Comparison of ENCODE assay signal across 1 cellular context in the genomic region with DNA sequence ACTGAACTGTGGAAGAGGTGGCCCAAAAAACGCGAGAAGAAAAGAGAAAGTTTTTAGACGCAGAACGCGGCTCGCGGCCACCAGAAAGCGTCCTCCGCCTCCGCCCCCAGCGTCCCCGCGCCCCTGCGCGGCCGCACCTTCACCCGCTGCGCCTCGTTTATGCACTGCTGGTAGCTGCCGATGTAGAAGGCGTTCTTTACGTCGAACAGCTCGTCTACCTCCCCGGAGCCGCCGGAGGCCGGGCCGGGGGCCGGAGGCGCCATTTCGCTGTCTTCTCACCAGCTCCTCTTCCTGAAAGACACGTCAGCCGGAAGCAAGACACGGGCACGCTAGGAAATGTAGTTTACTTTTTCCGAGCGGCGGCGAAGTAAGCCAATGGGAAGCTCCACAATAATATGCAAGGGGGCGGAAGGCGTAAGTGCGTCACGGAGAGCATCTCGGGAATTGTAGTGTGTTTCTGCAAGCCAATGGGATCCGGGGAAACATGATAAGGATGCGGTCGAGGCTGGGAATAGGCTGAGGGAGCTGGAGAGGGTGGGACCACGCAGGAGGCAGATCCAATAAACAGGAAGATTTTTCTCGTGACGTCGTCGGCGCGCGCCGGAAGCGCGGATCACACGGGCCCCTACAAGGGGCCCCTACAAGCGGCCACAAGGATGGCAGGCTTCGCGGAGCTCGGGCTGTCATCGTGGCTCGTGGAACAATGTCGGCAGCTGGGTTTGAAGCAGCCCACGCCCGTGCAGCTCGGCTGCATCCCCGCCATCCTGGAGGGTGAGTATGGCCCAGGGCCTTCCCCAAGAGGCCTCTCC.
TF ChIP-seq lines count a peak whose summit lies in the region.

COPE (minus strand) TSS at position 302 of the 809 bp plus-strand sequence; CDS start at position 263, 39 bp downstream.
A gene with protein sequence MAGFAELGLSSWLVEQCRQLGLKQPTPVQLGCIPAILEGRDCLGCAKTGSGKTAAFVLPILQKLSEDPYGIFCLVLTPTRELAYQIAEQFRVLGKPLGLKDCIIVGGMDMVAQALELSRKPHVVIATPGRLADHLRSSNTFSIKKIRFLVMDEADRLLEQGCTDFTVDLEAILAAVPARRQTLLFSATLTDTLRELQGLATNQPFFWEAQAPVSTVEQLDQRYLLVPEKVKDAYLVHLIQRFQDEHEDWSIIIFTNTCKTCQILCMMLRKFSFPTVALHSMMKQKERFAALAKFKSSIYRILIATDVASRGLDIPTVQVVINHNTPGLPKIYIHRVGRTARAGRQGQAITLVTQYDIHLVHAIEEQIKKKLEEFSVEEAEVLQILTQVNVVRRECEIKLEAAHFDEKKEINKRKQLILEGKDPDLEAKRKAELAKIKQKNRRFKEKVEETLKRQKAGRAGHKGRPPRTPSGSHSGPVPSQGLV (plus strand): TSS at position 630 of the 809 bp plus-strand sequence. CDS start 27 bp downstream, at position 657.

TF ChIP-seq in HepG2, 621 proteins besides CTCF, POLR2A, EP300 and RAD21 (continued from another document and continues in another):
- no peak for TF ChIP-seq BRF2 (CRISPR knock-in tag; IDR thresholded peaks at IDR 0.05)
- no peak for TF ChIP-seq ZNF10 (CRISPR knock-in tag; IDR thresholded peaks at IDR 0.05; ENCODE audit: borderline replicate concordance, low read depth)
- TF ChIP-seq, protein P1, sequence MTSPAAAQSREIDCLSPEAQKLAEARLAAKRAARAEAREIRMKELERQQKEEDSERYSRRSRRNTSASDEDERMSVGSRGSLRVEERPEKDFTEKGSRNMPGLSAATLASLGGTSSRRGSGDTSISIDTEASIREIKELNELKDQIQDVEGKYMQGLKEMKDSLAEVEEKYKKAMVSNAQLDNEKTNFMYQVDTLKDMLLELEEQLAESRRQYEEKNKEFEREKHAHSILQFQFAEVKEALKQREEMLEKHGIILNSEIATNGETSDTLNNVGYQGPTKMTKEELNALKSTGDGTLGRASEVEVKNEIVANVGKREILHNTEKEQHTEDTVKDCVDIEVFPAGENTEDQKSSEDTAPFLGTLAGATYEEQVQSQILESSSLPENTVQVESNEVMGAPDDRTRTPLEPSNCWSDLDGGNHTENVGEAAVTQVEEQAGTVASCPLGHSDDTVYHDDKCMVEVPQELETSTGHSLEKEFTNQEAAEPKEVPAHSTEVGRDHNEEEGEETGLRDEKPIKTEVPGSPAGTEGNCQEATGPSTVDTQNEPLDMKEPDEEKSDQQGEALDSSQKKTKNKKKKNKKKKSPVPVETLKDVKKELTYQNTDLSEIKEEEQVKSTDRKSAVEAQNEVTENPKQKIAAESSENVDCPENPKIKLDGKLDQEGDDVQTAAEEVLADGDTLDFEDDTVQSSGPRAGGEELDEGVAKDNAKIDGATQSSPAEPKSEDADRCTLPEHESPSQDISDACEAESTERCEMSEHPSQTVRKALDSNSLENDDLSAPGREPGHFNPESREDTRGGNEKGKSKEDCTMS (CRISPR knock-in tag; conservative IDR thresholded peaks at IDR 0.05): no peak
- TF ChIP-seq, protein P2, sequence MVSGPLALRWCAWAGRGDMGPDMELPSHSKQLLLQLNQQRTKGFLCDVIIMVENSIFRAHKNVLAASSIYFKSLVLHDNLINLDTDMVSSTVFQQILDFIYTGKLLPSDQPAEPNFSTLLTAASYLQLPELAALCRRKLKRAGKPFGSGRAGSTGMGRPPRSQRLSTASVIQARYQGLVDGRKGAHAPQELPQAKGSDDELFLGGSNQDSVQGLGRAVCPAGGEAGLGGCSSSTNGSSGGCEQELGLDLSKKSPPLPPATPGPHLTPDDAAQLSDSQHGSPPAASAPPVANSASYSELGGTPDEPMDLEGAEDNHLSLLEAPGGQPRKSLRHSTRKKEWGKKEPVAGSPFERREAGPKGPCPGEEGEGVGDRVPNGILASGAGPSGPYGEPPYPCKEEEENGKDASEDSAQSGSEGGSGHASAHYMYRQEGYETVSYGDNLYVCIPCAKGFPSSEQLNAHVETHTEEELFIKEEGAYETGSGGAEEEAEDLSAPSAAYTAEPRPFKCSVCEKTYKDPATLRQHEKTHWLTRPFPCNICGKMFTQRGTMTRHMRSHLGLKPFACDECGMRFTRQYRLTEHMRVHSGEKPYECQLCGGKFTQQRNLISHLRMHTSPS (CRISPR knock-in tag; IDR thresholded peaks at IDR 0.05; ENCODE audit: low read depth): no peak
- TF ChIP-seq ATF7-NPFF (CRISPR knock-in tag; IDR thresholded peaks at IDR 0.05; ENCODE audit: low read depth): no peak
- TF ChIP-seq, protein P3, sequence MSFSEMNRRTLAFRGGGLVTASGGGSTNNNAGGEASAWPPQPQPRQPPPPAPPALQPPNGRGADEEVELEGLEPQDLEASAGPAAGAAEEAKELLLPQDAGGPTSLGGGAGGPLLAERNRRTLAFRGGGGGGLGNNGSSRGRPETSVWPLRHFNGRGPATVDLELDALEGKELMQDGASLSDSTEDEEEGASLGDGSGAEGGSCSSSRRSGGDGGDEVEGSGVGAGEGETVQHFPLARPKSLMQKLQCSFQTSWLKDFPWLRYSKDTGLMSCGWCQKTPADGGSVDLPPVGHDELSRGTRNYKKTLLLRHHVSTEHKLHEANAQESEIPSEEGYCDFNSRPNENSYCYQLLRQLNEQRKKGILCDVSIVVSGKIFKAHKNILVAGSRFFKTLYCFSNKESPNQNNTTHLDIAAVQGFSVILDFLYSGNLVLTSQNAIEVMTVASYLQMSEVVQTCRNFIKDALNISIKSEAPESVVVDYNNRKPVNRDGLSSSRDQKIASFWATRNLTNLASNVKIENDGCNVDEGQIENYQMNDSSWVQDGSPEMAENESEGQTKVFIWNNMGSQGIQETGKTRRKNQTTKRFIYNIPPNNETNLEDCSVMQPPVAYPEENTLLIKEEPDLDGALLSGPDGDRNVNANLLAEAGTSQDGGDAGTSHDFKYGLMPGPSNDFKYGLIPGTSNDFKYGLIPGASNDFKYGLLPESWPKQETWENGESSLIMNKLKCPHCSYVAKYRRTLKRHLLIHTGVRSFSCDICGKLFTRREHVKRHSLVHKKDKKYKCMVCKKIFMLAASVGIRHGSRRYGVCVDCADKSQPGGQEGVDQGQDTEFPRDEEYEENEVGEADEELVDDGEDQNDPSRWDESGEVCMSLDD (CRISPR knock-in tag; IDR thresholded peaks at IDR 0.05; ENCODE audit: borderline replicate concordance): no peak
- TF ChIP-seq CREB3 (CRISPR knock-in tag; IDR thresholded peaks at IDR 0.05): no peak
- no peak for TF ChIP-seq JDP2 (CRISPR knock-in tag; IDR thresholded peaks at IDR 0.05; ENCODE audit: borderline replicate concordance)
- TF ChIP-seq, protein P4, sequence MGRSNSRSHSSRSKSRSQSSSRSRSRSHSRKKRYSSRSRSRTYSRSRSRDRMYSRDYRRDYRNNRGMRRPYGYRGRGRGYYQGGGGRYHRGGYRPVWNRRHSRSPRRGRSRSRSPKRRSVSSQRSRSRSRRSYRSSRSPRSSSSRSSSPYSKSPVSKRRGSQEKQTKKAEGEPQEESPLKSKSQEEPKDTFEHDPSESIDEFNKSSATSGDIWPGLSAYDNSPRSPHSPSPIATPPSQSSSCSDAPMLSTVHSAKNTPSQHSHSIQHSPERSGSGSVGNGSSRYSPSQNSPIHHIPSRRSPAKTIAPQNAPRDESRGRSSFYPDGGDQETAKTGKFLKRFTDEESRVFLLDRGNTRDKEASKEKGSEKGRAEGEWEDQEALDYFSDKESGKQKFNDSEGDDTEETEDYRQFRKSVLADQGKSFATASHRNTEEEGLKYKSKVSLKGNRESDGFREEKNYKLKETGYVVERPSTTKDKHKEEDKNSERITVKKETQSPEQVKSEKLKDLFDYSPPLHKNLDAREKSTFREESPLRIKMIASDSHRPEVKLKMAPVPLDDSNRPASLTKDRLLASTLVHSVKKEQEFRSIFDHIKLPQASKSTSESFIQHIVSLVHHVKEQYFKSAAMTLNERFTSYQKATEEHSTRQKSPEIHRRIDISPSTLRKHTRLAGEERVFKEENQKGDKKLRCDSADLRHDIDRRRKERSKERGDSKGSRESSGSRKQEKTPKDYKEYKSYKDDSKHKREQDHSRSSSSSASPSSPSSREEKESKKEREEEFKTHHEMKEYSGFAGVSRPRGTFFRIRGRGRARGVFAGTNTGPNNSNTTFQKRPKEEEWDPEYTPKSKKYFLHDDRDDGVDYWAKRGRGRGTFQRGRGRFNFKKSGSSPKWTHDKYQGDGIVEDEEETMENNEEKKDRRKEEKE (IDR thresholded peaks at IDR 0.05): no peak
- TF ChIP-seq, protein P5, sequence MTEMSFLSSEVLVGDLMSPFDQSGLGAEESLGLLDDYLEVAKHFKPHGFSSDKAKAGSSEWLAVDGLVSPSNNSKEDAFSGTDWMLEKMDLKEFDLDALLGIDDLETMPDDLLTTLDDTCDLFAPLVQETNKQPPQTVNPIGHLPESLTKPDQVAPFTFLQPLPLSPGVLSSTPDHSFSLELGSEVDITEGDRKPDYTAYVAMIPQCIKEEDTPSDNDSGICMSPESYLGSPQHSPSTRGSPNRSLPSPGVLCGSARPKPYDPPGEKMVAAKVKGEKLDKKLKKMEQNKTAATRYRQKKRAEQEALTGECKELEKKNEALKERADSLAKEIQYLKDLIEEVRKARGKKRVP (CRISPR knock-in tag; IDR thresholded peaks at IDR 0.05): peak in 1 of 2 experiments; percentile 46; a peak in 1 of 4 replicates
- TF ChIP-seq, protein P6, sequence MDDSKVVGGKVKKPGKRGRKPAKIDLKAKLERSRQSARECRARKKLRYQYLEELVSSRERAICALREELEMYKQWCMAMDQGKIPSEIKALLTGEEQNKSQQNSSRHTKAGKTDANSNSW (CRISPR knock-in tag; IDR thresholded peaks at IDR 0.05; ENCODE audit: borderline replicate concordance): peak; percentile 31; the same call in 1 of the 2 replicates
- no peak for TF ChIP-seq ETS1 (CRISPR knock-in tag; IDR thresholded peaks at IDR 0.05)
- TF ChIP-seq, protein P7, sequence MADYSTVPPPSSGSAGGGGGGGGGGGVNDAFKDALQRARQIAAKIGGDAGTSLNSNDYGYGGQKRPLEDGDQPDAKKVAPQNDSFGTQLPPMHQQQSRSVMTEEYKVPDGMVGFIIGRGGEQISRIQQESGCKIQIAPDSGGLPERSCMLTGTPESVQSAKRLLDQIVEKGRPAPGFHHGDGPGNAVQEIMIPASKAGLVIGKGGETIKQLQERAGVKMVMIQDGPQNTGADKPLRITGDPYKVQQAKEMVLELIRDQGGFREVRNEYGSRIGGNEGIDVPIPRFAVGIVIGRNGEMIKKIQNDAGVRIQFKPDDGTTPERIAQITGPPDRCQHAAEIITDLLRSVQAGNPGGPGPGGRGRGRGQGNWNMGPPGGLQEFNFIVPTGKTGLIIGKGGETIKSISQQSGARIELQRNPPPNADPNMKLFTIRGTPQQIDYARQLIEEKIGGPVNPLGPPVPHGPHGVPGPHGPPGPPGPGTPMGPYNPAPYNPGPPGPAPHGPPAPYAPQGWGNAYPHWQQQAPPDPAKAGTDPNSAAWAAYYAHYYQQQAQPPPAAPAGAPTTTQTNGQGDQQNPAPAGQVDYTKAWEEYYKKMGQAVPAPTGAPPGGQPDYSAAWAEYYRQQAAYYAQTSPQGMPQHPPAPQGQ (CRISPR knock-in tag; IDR thresholded peaks at IDR 0.05; ENCODE audit: borderline replicate concordance): no peak
- TF ChIP-seq PAX8 (CRISPR knock-in tag; IDR thresholded peaks at IDR 0.05; ENCODE audit: borderline replicate concordance): no peak
- no peak for TF ChIP-seq LCORL (IDR thresholded peaks at IDR 0.05)
- TF ChIP-seq LCORL (CRISPR knock-in tag; IDR thresholded peaks at IDR 0.05): no peak
- no peak for TF ChIP-seq CHCHD3 (CRISPR knock-in tag; IDR thresholded peaks at IDR 0.05)
- TF ChIP-seq ZNF260 (CRISPR knock-in tag; IDR thresholded peaks at IDR 0.05; ENCODE audit: borderline replicate concordance, low read depth): no peak
- no peak for TF ChIP-seq ZNF569 (CRISPR knock-in tag; IDR thresholded peaks at IDR 0.05; ENCODE audit: borderline replicate concordance)
- TF ChIP-seq NRL (CRISPR knock-in tag; IDR thresholded peaks at IDR 0.05; ENCODE audit: borderline replicate concordance): 0 out of 2 replicates have a peak, but pooled peaks have one; percentile 39
- TF ChIP-seq PLSCR1 (CRISPR knock-in tag; IDR thresholded peaks at IDR 0.05; ENCODE audit: borderline replicate concordance): no peak
- no peak for TF ChIP-seq PLRG1 (conservative IDR thresholded peaks at IDR 0.05)
- TF ChIP-seq ZNF101 (CRISPR knock-in tag; IDR thresholded peaks at IDR 0.05; ENCODE audit: borderline replicate concordance, low read depth): no peak
- no peak for TF ChIP-seq KLF13 (CRISPR knock-in tag; IDR thresholded peaks at IDR 0.05)
- no peak for TF ChIP-seq ZNF446 (CRISPR knock-in tag; IDR thresholded peaks at IDR 0.05)
- no peak for TF ChIP-seq CENPT (CRISPR knock-in tag; IDR thresholded peaks at IDR 0.05; ENCODE audit: low read depth)
- TF ChIP-seq ZNF124 (CRISPR knock-in tag; IDR thresholded peaks at IDR 0.05): no peak
- no peak for TF ChIP-seq ZNF44 (CRISPR knock-in tag; IDR thresholded peaks at IDR 0.05)
- peak; percentile 93 for TF ChIP-seq MXD4 (CRISPR knock-in tag; IDR thresholded peaks at IDR 0.05)
- no peak for TF ChIP-seq NKX3-1 (CRISPR knock-in tag; IDR thresholded peaks at IDR 0.05)
- TF ChIP-seq FIP1L1 (IDR thresholded peaks at IDR 0.05; ENCODE audit: borderline replicate concordance, insufficient read depth, low read depth, low read length): no peak
